Comparison of ENCODE assay signal across 1 cellular context in genomic region chr22:22246706-22247105, GRCh38.
TF ChIP-seq lines count a peak whose summit lies in the region.

No MANE protein-coding gene starts in this region.

TF ChIP-seq in HepG2, 621 proteins besides CTCF, POLR2A, EP300 and RAD21 (continued from another document):
- TF ChIP-seq MNT (IDR thresholded peaks at IDR 0.05) = peak; percentile 60
